ENCODE assay signal across 28 cellular contexts in genomic region chrX:77698242-77698641, GRCh38.
"Had no signal": no experiment of that assay in that cellular context is flagged by ENCODE, and none has a peak within 500 bp of the region (broad histone marks: within the 10 kb centered on the region; RNA-seq: fewer than 3 reads in every experiment).

No MANE protein-coding gene starts in this region.

- ATAC-seq: natural killer cell; right lobe of liver; stimulated activated naive B cell treated with anti-CD40 and anti-IgM and Interleukin-4, amounts not matched to agents 10 μg/mL and 1 μg/mL and 100 μg/mL, for 72 hours; stimulated activated naive CD8-positive, alpha-beta T cell treated with anti-CD3 and anti-CD28 coated beads, Interleukin-15, Interleukin-2, amounts not matched to agents 100 U/mL and 50 U/mL, for 24 hours had no signal

- H3K4me1 Mint-ChIP-seq: mesothelial cell of epicardium, nephron progenitor cell, neural progenitor cell had no signal

- H3K9me3 Mint-ChIP-seq: natural killer cell, neural progenitor cell had no signal

- H3K36me3 Mint-ChIP-seq: naive B cell, natural killer cell had no signal

- H3K4me3 Mint-ChIP-seq: mesothelial cell of epicardium; naive B cell; natural killer cell; nephron progenitor cell; neural progenitor cell; stimulated activated naive B cell treated with anti-CD40 and anti-IgM and Interleukin-4, amounts not matched to agents 10 μg/mL and 1 μg/mL and 100 μg/mL, for 72 hours had no signal

- H3K27ac Mint-ChIP-seq: mesothelial cell of epicardium; naive B cell; natural killer cell; nephron progenitor cell; neural progenitor cell; progenitor cell of endocrine pancreas; stimulated activated naive B cell treated with anti-CD40 and anti-IgM and Interleukin-4, amounts not matched to agents 10 μg/mL and 1 μg/mL and 100 μg/mL, for 72 hours had no signal

- H3K9me3 ChIP-seq: left ventricle myocardium inferior, neutrophil, ovary, right atrium auricular region, right lobe of liver, stomach, testis, thyroid gland, transverse colon, upper lobe of left lung, vagina had no signal

- H3K27ac ChIP-seq: left ventricle myocardium inferior, neural progenitor cell, neutrophil, ovary, right atrium auricular region, right lobe of liver, stomach, testis, thyroid gland, transverse colon, upper lobe of left lung, vagina had no signal

- DNase-seq: islet precursor cell; left ventricle myocardium inferior; mesendoderm; naive B cell; natural killer cell; nephron progenitor cell; occipital lobe; ovary; right lobe of liver; stimulated activated CD4-positive, alpha-beta T cell treated with anti-CD3 and anti-CD28 coated beads, Interleukin-1b, Interleukin-23, amount 100 ng/mL, for 48 hours; stimulated activated CD4-positive, alpha-beta T cell treated with anti-CD3 and anti-CD28 coated beads, Interleukin-2, amount 100 ng/mL, for 48 hours; stimulated activated CD4-positive, alpha-beta T cell treated with anti-CD3 and anti-CD28 coated beads, Interleukin-4, amount 100 ng/mL, for 4 hours; stimulated activated CD8-positive, alpha-beta memory T cell treated with anti-CD3 and anti-CD28 coated beads, Interleukin-4, amount 100 ng/mL, for 48 hours; stimulated activated naive B cell treated with anti-CD40 and anti-IgM and Interleukin-4, amounts not matched to agents 10 μg/mL and 1 μg/mL and 100 μg/mL, for 72 hours; stimulated activated naive CD8-positive, alpha-beta T cell treated with anti-CD3 and anti-CD28 coated beads, Interleukin-15, Interleukin-2, amounts not matched to agents 100 U/mL and 50 U/mL, for 24 hours; stomach; testis; thyroid gland; transverse colon; upper lobe of left lung had no signal

- H3K27me3 Mint-ChIP-seq: naive B cell; progenitor cell of endocrine pancreas; stimulated activated naive B cell treated with anti-CD40 and anti-IgM and Interleukin-4, amounts not matched to agents 10 μg/mL and 1 μg/mL and 100 μg/mL, for 72 hours had no signal

- H3K4me1 ChIP-seq: left ventricle myocardium inferior, neural progenitor cell, right atrium auricular region, right lobe of liver, testis, thyroid gland, upper lobe of left lung, vagina had no signal

- H3K4me3 ChIP-seq: left ventricle myocardium inferior, lung, neural progenitor cell, ovary, right atrium auricular region, right lobe of liver, smooth muscle cell, stomach, testis, thyroid gland, transverse colon, upper lobe of left lung, vagina had no signal

- H3K9ac ChIP-seq: neural progenitor cell had no signal

- H3K27me3 ChIP-seq: neural progenitor cell, neutrophil, ovary, right atrium auricular region, right lobe of liver, stomach, testis, thyroid gland, transverse colon, upper lobe of left lung, vagina had no signal

- H2AFZ ChIP-seq: neural progenitor cell had no signal

- H3K4me2 ChIP-seq: neural progenitor cell, smooth muscle cell had no signal

- H3K36me3 ChIP-seq: ovary, right atrium auricular region, right lobe of liver, thyroid gland, transverse colon, upper lobe of left lung had no signal
